8 cellular contexts compared by ENCODE assay signal in the genomic region with DNA sequence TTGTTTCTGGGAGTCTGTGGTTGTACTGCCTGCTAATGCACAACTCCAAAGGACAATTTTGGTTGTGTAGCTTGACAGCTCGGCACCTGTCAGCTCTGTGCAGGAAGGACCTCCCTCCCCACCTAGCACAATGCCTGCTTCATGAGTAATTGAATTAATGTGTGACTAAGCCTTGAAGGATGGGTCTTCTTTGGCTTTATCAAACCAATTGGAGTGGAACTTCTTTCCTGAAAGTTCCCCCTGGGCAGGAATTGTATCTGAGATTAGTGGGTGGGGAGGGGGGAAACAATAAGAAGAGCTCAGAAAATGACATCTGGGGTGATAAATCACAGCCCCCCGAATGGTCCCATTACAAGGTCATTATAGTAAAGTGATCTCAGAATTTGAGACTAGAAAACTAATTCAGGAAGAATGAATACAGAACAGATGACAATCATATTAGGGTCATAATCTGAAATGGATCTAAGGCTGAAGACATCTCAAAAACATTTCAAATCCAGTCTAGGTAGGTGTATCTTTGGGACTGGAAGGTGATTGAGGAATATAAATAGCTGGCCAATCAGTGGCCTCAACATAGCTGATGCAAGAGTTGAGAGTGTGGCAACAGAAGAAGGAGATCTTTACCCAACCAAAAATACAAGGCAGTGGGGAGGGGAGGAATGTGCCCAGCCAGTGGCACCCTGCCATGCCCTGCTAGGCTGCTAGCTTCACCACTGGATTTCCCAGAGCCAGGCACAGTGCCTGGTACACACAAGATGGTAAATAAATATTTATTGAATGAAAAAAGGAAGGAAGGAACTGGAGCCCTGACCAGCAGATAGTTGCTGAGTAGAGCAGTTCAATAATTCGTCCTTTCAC. TPM values are rescaled to one million over a fixed set of nuclear protein-coding genes. Genes with fewer than 3 reads are reported as not detected.
DNase-seq lines count a peak whose midpoint lies in the region; ATAC-seq and TF ChIP-seq lines count a peak whose summit lies in the region.

No MANE protein-coding gene starts in this region.

- POLR2A ChIA-PET in AG04450 (lab: Yijun Ruan, JAX), result interaction anchor here (0.6 to 4.7 kb wide), 15 partner anchors 11 to 399 kb away, joined by 3 to 46 read pairs (median 4); partner anchors contain the start of genes ATP5IF1, MED18, PHACTR4 and RCC1

- H3K4me3 ChIP-seq in AG04450 (ENCODE audit: low read depth, low read length) (peak overlapping the region; percentile 24), GM08714 (ENCODE audit: low read length) (peak overlapping the region; percentile 30; the same call in 1 of the 2 replicates), skin epidermis (no peak overlapping the region)

- intact Hi-C loops in left ventricle myocardium superior (cut with micrococcal nuclease), result no loop called here

- H3K27me3 Mint-ChIP-seq in activated naive CD8-positive, alpha-beta T cell treated with anti-CD3 and anti-CD28 coated beads, Interleukin-2, amount 50 U/mL, for 24 hours, result no peaks in the 10 kb centered on the region

- peak; percentile 21 for ATAC-seq in activated naive CD8-positive, alpha-beta T cell treated with anti-CD3 and anti-CD28 coated beads, Interleukin-2, amount 50 U/mL, for 24 hours
- ATAC-seq in left ventricle myocardium superior (peak; percentile 42), HG03460 (IDR thresholded peaks at IDR 0.05; ENCODE audit: unreplicated experiment) (no peak), GM19395 (IDR thresholded peaks at IDR 0.05; ENCODE audit: unreplicated experiment) (no peak)

- peak overlapping the region; percentile 94 for H3K27ac Mint-ChIP-seq in activated naive CD8-positive, alpha-beta T cell treated with anti-CD3 and anti-CD28 coated beads, Interleukin-2, amount 50 U/mL, for 24 hours

- peaks cover 50% of the 10 kb centered on the region for H3K4me1 Mint-ChIP-seq in activated naive CD8-positive, alpha-beta T cell treated with anti-CD3 and anti-CD28 coated beads, Interleukin-2, amount 50 U/mL, for 24 hours

- peak overlapping the region; percentile 97 for H3K4me3 Mint-ChIP-seq in activated naive CD8-positive, alpha-beta T cell treated with anti-CD3 and anti-CD28 coated beads, Interleukin-2, amount 50 U/mL, for 24 hours

- TF ChIP-seq CTCF in AG04450 (IDR thresholded peaks at IDR 0.05; ENCODE audit: low read depth, low read length), result no peak

- H3K27ac ChIP-seq in AG04450 (ENCODE audit: low read depth, low read length), result peak overlapping the region; percentile 76
- peak overlapping the region in 17 of 21 experiments; percentile 10 to 95 (median 78) for H3K27ac ChIP-seq in skin epidermis

- CTCF ChIA-PET in AG04450 (lab: Charles Lee), result interaction anchor here (0.5 to 4.6 kb wide), 63 partner anchors 7 to 628 kb away, joined by 3 to 69 read pairs (median 4); partner anchors contain the start of genes ATP5IF1, MED18 and SESN2

- H3K9me3 Mint-ChIP-seq in activated naive CD8-positive, alpha-beta T cell treated with anti-CD3 and anti-CD28 coated beads, Interleukin-2, amount 50 U/mL, for 24 hours, result no peaks in the 10 kb centered on the region

- no peaks in the 10 kb centered on the region for H3K27me3 ChIP-seq in AG04450 (ENCODE audit: control insufficient read depth, insufficient read depth, low read length)

- H3K36me3 Mint-ChIP-seq in activated naive CD8-positive, alpha-beta T cell treated with anti-CD3 and anti-CD28 coated beads, Interleukin-2, amount 50 U/mL, for 24 hours (ENCODE audit: low read depth), result no peaks in the 10 kb centered on the region

- DNase-seq in AG04450 (ENCODE audit: low read depth, low spot score) (no peak), NCI-H82 (lab: John Stamatoyannopoulos, UW) (peak; percentile 96), left ventricle myocardium superior (peak; percentile 77)
- no peak for DNase-seq in activated naive CD8-positive, alpha-beta T cell treated with anti-CD3 and anti-CD28 coated beads, Interleukin-2, amount 50 U/mL, for 24 hours

- no peaks in the 10 kb centered on the region for H3K9me3 ChIP-seq in AG04450 (ENCODE audit: control insufficient read depth, insufficient read depth, low read length)

RNA-seq across cellular contexts. Expression of gene SESN2, which starts 10.1 kb away (rescaled TPM):
- 27.5 and 31.9 TPM in 2 replicates for polyA plus RNA-seq in AG04450 (2011; rRNA removed)
- 38.7 and 45.6 TPM in 2 replicates for polyA minus RNA-seq in AG04450 (2011; rRNA and poly(A)+ RNA removed)
- total RNA-seq in left ventricle myocardium superior, result 2.7 TPM

RNA-seq across cellular contexts. Expression of gene ATP5IF1, which starts 13.3 kb away (rescaled TPM):
- polyA plus RNA-seq in AG04450 (2011; rRNA removed), result 151 and 189 TPM in 2 replicates
- polyA minus RNA-seq in AG04450 (2011; rRNA and poly(A)+ RNA removed), result 16.9 and 24.4 TPM in 2 replicates
- 449 TPM for total RNA-seq in left ventricle myocardium superior

RNA-seq across cellular contexts. Expression of gene DNAJC8, which starts 16.4 kb away (rescaled TPM):
- polyA plus RNA-seq in AG04450 (2011; rRNA removed), result 91.4 and 123 TPM in 2 replicates
- polyA minus RNA-seq in AG04450 (2011; rRNA and poly(A)+ RNA removed), result 26.1 and 31.8 TPM in 2 replicates
- 62.3 TPM for total RNA-seq in left ventricle myocardium superior

Comparison
In these comparisons a context has a peak if more than half of its experiments do, and no peak if none do; other contexts are left out.
1. DNase-seq: peak in NCI-H82 (single experiment) and left ventricle myocardium superior (single experiment); none in AG04450 (single experiment) and activated naive CD8-positive, alpha-beta T cell treated with anti-CD3 and anti-CD28 coated beads, Interleukin-2, amount 50 U/mL, for 24 hours (single experiment).
2. H3K4me3 ChIP-seq: peak in AG04450 (single experiment) and GM08714 (single experiment); none in skin epidermis (0 of 7).
3. ATAC-seq: peak in activated naive CD8-positive, alpha-beta T cell treated with anti-CD3 and anti-CD28 coated beads, Interleukin-2, amount 50 U/mL, for 24 hours (single experiment) and left ventricle myocardium superior (single experiment); none in HG03460 (single experiment) and GM19395 (single experiment).